In genomic region chr12:69442894-69443293, GRCh38 we compare ENCODE assay signal across 22 cellular contexts. TPM values are rescaled to one million over a fixed set of nuclear protein-coding genes. Genes with fewer than 3 reads are reported as not detected.
DNase-seq lines count a peak whose midpoint lies in the region; FAIRE-seq and TF ChIP-seq lines count a peak whose summit lies in the region.
"Had no signal": no experiment of that assay in that cellular context is flagged by ENCODE, and none has a peak within 500 bp of the region (broad histone marks: within the 10 kb centered on the region; RNA-seq: fewer than 3 reads in every experiment).

No MANE protein-coding gene starts in this region.

- H3K79me2 ChIP-seq in mammary epithelial cell (ENCODE audit: insufficient read depth, low read length), result no peaks in the 10 kb centered on the region

- H2AFZ ChIP-seq in mammary epithelial cell (ENCODE audit: low read depth, low read length), result no peak overlapping the region

- no peak overlapping the region for H3K9ac ChIP-seq in mammary epithelial cell (ENCODE audit: insufficient read depth, low read length)

- in situ Hi-C loops in Caki2 (cut with HindIII; ENCODE audit: low pct_unique_long_range_greater_than_20kb, low sequenced_read_pairs), result no loop called here
- in situ Hi-C loops in mammary epithelial cell (cut with MboI; ENCODE audit: low sequenced_read_pairs in 2 of 2), result no loop called here
- in situ Hi-C loops in HAP-1 (cut with MboI; ENCODE audit: low sequenced_read_pairs), result no loop called here

- no peak overlapping the region for H3K4me3 ChIP-seq in MG63
- H3K4me3 ChIP-seq in mammary epithelial cell (replicated peaks in 1 of 3; ENCODE audit: insufficient read depth in 1 of 3, low read depth in 2 of 3, low read length in 3 of 3), result no peak overlapping the region
- no peak overlapping the region for H3K4me3 ChIP-seq in HAP-1
- H3K4me3 ChIP-seq: Peyer's patch, sigmoid colon, uterus had no signal

- H3K27me3 ChIP-seq in MG63 (no peaks in the 10 kb centered on the region), mammary epithelial cell (ENCODE audit: insufficient read depth, low read length) (no peaks in the 10 kb centered on the region), HAP-1 (ENCODE audit: low read depth) (no peaks in the 10 kb centered on the region)
- H3K27me3 ChIP-seq: Peyer's patch, sigmoid colon, uterus had no signal

- no peak for FAIRE-seq in GM12892 (lab: Jason Lieb, UNC)
- FAIRE-seq: frontal cortex, GM12891 had no signal

- no peak overlapping the region for H3K27ac ChIP-seq in mammary epithelial cell (ENCODE audit: insufficient read depth, low read depth, low read length)
- H3K27ac ChIP-seq: Peyer's patch, sigmoid colon, uterus had no signal

- no peaks in the 10 kb centered on the region for H4K20me1 ChIP-seq in mammary epithelial cell (ENCODE audit: insufficient read depth, low read length)

- peaks cover 2% of the 10 kb centered on the region for H3K9me3 ChIP-seq in MG63
- no peaks in the 10 kb centered on the region for H3K9me3 ChIP-seq in mammary epithelial cell (replicated peaks; ENCODE audit: insufficient read depth, low read length)
- no peaks in the 10 kb centered on the region for H3K9me3 ChIP-seq in HAP-1
- H3K9me3 ChIP-seq: Peyer's patch, sigmoid colon, uterus had no signal

- BruUV-seq in mammary epithelial cell (replicated peaks; lab: Mats Ljungman, UMichigan), result no TSS peak

- dilution Hi-C loops in mammary epithelial cell (cut with HindIII; ENCODE audit: low sequenced_read_pairs), result no loop called here

- DNase-seq in Caki2 (ENCODE audit: low read depth), result peak; percentile 66
- peak; percentile 98 for DNase-seq in MG63
- DNase-seq in mammary epithelial cell, result peak; percentile 29
- peak; percentile 27 for DNase-seq in glomerular endothelial cell (ENCODE audit: extremely low read depth, low read depth, low spot score)
- no peak for DNase-seq in cerebellar nuclear complex (lab: John Stamatoyannopoulos, UW)
- DNase-seq in HAP-1 (ENCODE audit: low spot score in 2 of 2), result no peak
- DNase-seq in NCI-H748 (lab: John Stamatoyannopoulos, UW; ENCODE audit: unreplicated experiment), result no peak
- DNase-seq in GM12892 (ENCODE audit: insufficient read length), result no peak
- DNase-seq: activated CD4-positive, alpha-beta T cell treated with anti-CD3 and anti-CD28 coated beads, Interleukin-2, amount 50 U/mL, for 48 hours; AML-193; effector CD8-positive, alpha-beta T cell; GDM1; left ventricle myocardium superior; NCI-H2107; NCI-H82; nucleus accumbens; Peyer's patch; sigmoid colon; stimulated activated CD4-positive, alpha-beta T cell treated with anti-CD3 and anti-CD28 coated beads, Interleukin-2, amount 100 ng/mL, for 24 hours; uterus had no signal

- TF ChIP-seq POLR2A in GM12892 (IDR thresholded peaks at IDR 0.05; ENCODE audit: low read depth, low read length), result no peak

- CTCF ChIA-PET in mammary epithelial cell (lab: Charles Lee; ENCODE audit: low non-redundant PET), result no interaction called here

- intact Hi-C loops in mammary epithelial cell (cut with micrococcal nuclease), result no loop called here

- WGBS in mammary epithelial cell (ENCODE audit: low coverage, missing lambda C conversion rate), result 37% methylated on average over 3 of the region's 3 CpGs

- no peak overlapping the region for H3K4me2 ChIP-seq in mammary epithelial cell (ENCODE audit: insufficient read depth, low read depth, low read length)

- no peaks in the 10 kb centered on the region for H3K36me3 ChIP-seq in MG63
- no peaks in the 10 kb centered on the region for H3K36me3 ChIP-seq in mammary epithelial cell (ENCODE audit: insufficient read depth, low read length)
- H3K36me3 ChIP-seq in HAP-1 (replicated peaks), result no peaks in the 10 kb centered on the region
- H3K36me3 ChIP-seq: Peyer's patch, sigmoid colon, uterus had no signal

- H3K4me1 ChIP-seq in mammary epithelial cell (ENCODE audit: insufficient read depth, low read length) (no peaks in the 10 kb centered on the region), HAP-1 (no peaks in the 10 kb centered on the region)
- H3K4me1 ChIP-seq: Peyer's patch, sigmoid colon, uterus had no signal

- TF ChIP-seq CTCF in mammary epithelial cell (conservative IDR thresholded peaks at IDR 0.05 in 1 of 2, IDR thresholded peaks at IDR 0.05 in 1 of 2; ENCODE audit: extremely low read depth in 1 of 2, insufficient read depth in 1 of 2, low read depth in 1 of 2, low read length in 2 of 2), result no peak

RNA-seq across cellular contexts. Expression of gene FRS2, which starts 27.3 kb away (rescaled TPM):
- total RNA-seq in Caki2 (2014; rRNA removed; shearing (Covaris generic); ENCODE audit: low replicate concordance), result 24.9 and 34.0 TPM in 2 replicates
- 23.0 and 24.8 TPM in 2 replicates for total RNA-seq in MG63 (2014; rRNA removed; shearing (Covaris generic); ENCODE audit: low replicate concordance)
- total RNA-seq in mammary epithelial cell (10 to 100 TPM; 30.0 to 72.7 TPM), glomerular endothelial cell (22.2 and 31.2 TPM in 2 replicates)
- 18.6 TPM for polyA plus RNA-seq in mammary epithelial cell
- polyA minus RNA-seq in mammary epithelial cell, result 46.5 TPM
- polyA plus RNA-seq in GM12892 (2012; ENCODE audit: missing spikeins), result 3.5 TPM

Comparison
In these comparisons a context has a peak if more than half of its experiments do, and no peak if none do; other contexts are left out.
1. DNase-seq: peak in Caki2 (single experiment), MG63 (single experiment), mammary epithelial cell (single experiment) and glomerular endothelial cell (single experiment); none in cerebellar nuclear complex (0 of 2), HAP-1 (0 of 2), NCI-H748 (single experiment) and GM12892 (single experiment).